ENCODE assay signal across 24 cellular contexts in the genomic region with DNA sequence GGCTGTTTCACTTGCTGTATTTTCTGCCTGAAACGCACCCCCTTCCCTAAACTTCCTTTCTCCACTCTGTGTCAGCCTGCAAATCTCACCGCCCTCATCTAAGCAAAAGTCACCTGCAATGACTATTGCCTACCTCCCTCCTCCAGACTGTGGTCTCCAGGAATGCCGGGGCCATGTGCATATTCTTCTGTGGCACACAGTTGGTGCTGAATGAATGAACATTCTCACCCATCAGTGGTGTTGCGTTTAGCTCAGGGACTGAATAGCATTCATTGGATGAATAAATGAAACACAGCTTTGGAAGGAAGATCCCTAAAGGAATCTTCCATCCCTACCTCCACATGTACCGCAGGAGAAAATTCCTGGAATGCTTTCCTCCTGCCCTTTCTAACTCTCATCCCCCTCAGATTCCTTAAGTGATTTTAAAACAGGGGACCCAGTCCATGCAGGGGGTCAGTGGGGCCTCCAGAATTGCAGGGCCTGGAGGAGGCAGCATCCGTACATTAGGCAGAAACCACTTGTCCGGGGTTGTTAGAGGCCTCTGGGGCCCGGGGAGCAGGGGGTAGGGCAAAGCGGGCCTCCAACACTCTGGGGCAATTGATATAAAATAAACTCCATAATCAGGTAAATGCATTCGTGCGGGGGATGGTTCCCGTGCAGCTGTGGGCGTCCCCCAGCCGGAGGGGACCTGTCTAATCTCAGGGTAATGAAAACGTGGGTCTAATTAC. TPM values are rescaled to one million over a fixed set of nuclear protein-coding genes. Genes with fewer than 3 reads are reported as not detected.
"Had no signal": no experiment of that assay in that cellular context is flagged by ENCODE, and none has a peak within 500 bp of the region (broad histone marks: within the 10 kb centered on the region; RNA-seq: fewer than 3 reads in every experiment).

No MANE protein-coding gene starts in this region.

- H2AFZ ChIP-seq: PC-9 had no signal

- H3K4me3 ChIP-seq: ascending aorta, body of pancreas, PC-9 had no signal

- H3K36me3 ChIP-seq: ascending aorta had no signal

- H3K4me2 ChIP-seq: PC-9 had no signal

- H3K27me3 ChIP-seq: ascending aorta had no signal

- H3K27ac ChIP-seq: ascending aorta, body of pancreas, PC-9 had no signal

- ATAC-seq: activated naive CD4-positive, alpha-beta T cell treated with anti-CD3 and anti-CD28 coated beads, Interleukin-2, amount 50 U/mL, for 72 hours; activated naive CD8-positive, alpha-beta T cell treated with anti-CD3 and anti-CD28 coated beads, Interleukin-2, amount 50 U/mL, for 24 hours; activated T-cell treated with anti-CD3 and anti-CD28 coated beads, Interleukin-2, amount 50 U/mL, for 4 hours; body of pancreas; T-helper 17 cell had no signal

- DNase-seq: activated CD4-positive, alpha-beta memory T cell treated with anti-CD3 and anti-CD28 coated beads for 36 hours; activated CD4-positive, alpha-beta T cell treated with anti-CD3 and anti-CD28 coated beads, Interleukin-2, amount 10 ng/mL, durations not matched to agents 7 days and 5 days; activated CD4-positive, CD25-positive, alpha-beta regulatory T cell; activated CD8-positive, alpha-beta memory T cell treated with anti-CD3 and anti-CD28 coated beads for 24 hours; activated effector memory CD4-positive, alpha-beta T cell treated with anti-CD3 and anti-CD28 coated beads, Interleukin-2, amount 50 U/mL, for 16 hours; activated naive CD4-positive, alpha-beta T cell treated with Interleukin-2 at 50 U/mL for 16 hours; activated naive CD8-positive, alpha-beta T cell treated with anti-CD3 and anti-CD28 coated beads, Interleukin-2, amount 50 U/mL, for 24 hours; activated T-cell treated with anti-CD3 and anti-CD28 coated beads, Interleukin-2, amount 50 U/mL, for 4 hours; amniotic stem cell; body of pancreas; MM.1S; NCI-H1105; NCI-H1436; NCI-H1694 treated with DMSO at 0.1 percent for 48 hours; NCI-H2081; NCI-H510A treated with DMSO at 0.1 percent for 48 hours; NCI-H69; NK-92 treated with Interleukin-12 subunit alpha and Interleukin-12 subunit beta, amount 100 ng/mL, for 24 hours; PC-9; SHP77 treated with DMSO at 0.1 percent for 48 hours; T-helper 17 cell; T-helper 9 cell had no signal

- H3K9me3 ChIP-seq: ascending aorta, body of pancreas had no signal

RNA-seq across cellular contexts. Expression of a gene that starts 28.3 kb away (rescaled TPM):
- total RNA-seq: activated CD4-positive, alpha-beta T cell treated with anti-CD3 and anti-CD28 coated beads, Interleukin-2, amount 10 ng/mL, durations not matched to agents 7 days and 5 days had no signal
